Comparison of ENCODE assay signal across 2 cellular contexts in genomic region chr6:33217681-33218080, GRCh38.
TF ChIP-seq lines count a peak whose summit lies in the region.

No MANE protein-coding gene starts in this region.

TF ChIP-seq in GM23338, 12 proteins besides CTCF, POLR2A, EP300 and RAD21:
- no peak for TF ChIP-seq REST (IDR thresholded peaks at IDR 0.05; ENCODE audit: unreplicated experiment)
- TF ChIP-seq POLR2AphosphoS5 (IDR thresholded peaks at IDR 0.05; ENCODE audit: low read depth) = no peak
- no peak for TF ChIP-seq ZNF462 (CRISPR knock-in tag; IDR thresholded peaks at IDR 0.05)
- TF ChIP-seq STAT1 (IDR thresholded peaks at IDR 0.05; ENCODE audit: unreplicated experiment) = no peak
- no peak for TF ChIP-seq NANOG (IDR thresholded peaks at IDR 0.05; ENCODE audit: borderline replicate concordance)
- no peak for TF ChIP-seq EZH2 (IDR thresholded peaks at IDR 0.05; ENCODE audit: low read depth, unreplicated experiment)
- TF ChIP-seq, protein P1, sequence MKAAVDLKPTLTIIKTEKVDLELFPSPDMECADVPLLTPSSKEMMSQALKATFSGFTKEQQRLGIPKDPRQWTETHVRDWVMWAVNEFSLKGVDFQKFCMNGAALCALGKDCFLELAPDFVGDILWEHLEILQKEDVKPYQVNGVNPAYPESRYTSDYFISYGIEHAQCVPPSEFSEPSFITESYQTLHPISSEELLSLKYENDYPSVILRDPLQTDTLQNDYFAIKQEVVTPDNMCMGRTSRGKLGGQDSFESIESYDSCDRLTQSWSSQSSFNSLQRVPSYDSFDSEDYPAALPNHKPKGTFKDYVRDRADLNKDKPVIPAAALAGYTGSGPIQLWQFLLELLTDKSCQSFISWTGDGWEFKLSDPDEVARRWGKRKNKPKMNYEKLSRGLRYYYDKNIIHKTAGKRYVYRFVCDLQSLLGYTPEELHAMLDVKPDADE (IDR thresholded peaks at IDR 0.05) = no peak
- no peak for TF ChIP-seq EZH2phosphoT487 (IDR thresholded peaks at IDR 0.05; ENCODE audit: unreplicated experiment)
- no peak for TF ChIP-seq CREB1 (CRISPR knock-in tag; IDR thresholded peaks at IDR 0.05; ENCODE audit: low read depth)
- TF ChIP-seq ZNF331 (CRISPR knock-in tag; IDR thresholded peaks at IDR 0.05; ENCODE audit: low read depth) = no peak
- no peak for TF ChIP-seq ZNF114 (CRISPR knock-in tag; IDR thresholded peaks at IDR 0.05)
- TF ChIP-seq JUNB (IDR thresholded peaks at IDR 0.05; ENCODE audit: unreplicated experiment) = no peak

TF ChIP-seq in H1, 55 proteins besides CTCF, POLR2A, EP300 and RAD21:
- no peak for TF ChIP-seq JUN (IDR thresholded peaks at IDR 0.05; ENCODE audit: low read depth, low read length)
- TF ChIP-seq POLR2AphosphoS5 (IDR thresholded peaks at IDR 0.05; ENCODE audit: low read depth, low read length) = 0 out of 2 replicates have a peak, but pooled peaks have one; percentile 33
